In the genomic region with DNA sequence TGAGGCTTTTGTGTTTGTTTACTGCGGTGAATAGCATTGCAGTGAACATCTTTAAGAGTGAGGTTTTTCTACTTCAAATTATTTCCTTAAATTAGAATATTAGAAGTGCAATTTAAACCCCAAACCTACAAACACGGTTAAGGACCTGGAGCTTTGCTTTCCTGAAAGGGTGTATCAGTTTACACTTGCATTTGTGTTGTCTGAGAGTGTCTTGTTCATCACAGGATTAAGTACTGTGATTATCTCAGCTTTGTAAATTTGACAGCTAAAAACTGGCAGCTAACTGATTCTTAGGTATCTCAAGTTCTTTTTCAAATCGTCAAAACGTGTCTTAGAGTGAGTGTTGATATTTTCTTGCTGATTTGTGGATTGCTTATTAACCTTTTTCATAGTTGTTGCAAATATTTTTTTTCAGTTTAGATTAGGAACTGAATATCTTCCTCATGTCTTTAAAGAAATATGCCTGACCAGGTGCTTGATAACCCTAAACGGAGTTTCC, we compare ENCODE assay signal across 11 cellular contexts. TPM values are rescaled to one million over a fixed set of nuclear protein-coding genes. Genes with fewer than 3 reads are reported as not detected.
A peak's percentile ranks its signal among the peaks of the same experiment; 100 is the strongest.
DNase-seq lines count a peak whose midpoint lies in the region; ATAC-seq and TF ChIP-seq lines count a peak whose summit lies in the region.
"Had no signal": no experiment of that assay in that cellular context is flagged by ENCODE, and none has a peak within 500 bp of the region (broad histone marks: within the 10 kb centered on the region; RNA-seq: fewer than 3 reads in every experiment).

No MANE protein-coding gene starts in this region.

- peak; percentile 20 for DNase-seq in GM23248
- peak; percentile 85 for DNase-seq in NCI-H2029 treated with DMSO at 0.1 percent for 48 hours (lab: John Stamatoyannopoulos, UW)
- no peak for DNase-seq in coronary artery (ENCODE audit: low spot score)
- no peak for DNase-seq in gastrocnemius medialis
- DNase-seq in Caco-2, result no peak
- no peak for DNase-seq in CD14-positive monocyte (ENCODE audit: low spot score)
- DNase-seq: activated CD4-positive, alpha-beta T cell treated with anti-CD3 and anti-CD28 coated beads for 4 hours; activated naive CD8-positive, alpha-beta T cell treated with anti-CD3 and anti-CD28 coated beads for 36 hours; occipital lobe had no signal

- no peaks in the 10 kb centered on the region for H3K36me3 Mint-ChIP-seq in Caco-2 (ENCODE audit: insufficient read depth, unreplicated experiment)
- H3K36me3 Mint-ChIP-seq in CD14-positive monocyte, result peaks cover 0 to 4% of the 10 kb centered on the region in 2 donors
- H3K36me3 Mint-ChIP-seq: activated naive CD8-positive, alpha-beta T cell treated with anti-CD3 and anti-CD28 coated beads for 36 hours had no signal

- H3K36me3 ChIP-seq in GM23248 (ENCODE audit: low read depth) (no peaks in the 10 kb centered on the region), gastrocnemius medialis (no peaks in the 10 kb centered on the region), Caco-2 (ENCODE audit: control insufficient read depth, insufficient read depth, low read length) (no peaks in the 10 kb centered on the region)

- in situ Hi-C loops in GM23248 (cut with MboI), result no loop called here
- in situ Hi-C loops in gastrocnemius medialis (cut with MboI; ENCODE audit: low sequenced_read_pairs in 4 of 4), result no loop called here

- peaks cover 31% of the 10 kb centered on the region for H3K4me1 ChIP-seq in GM23248 (ENCODE audit: insufficient read depth)
- H3K4me1 ChIP-seq in gastrocnemius medialis, result peaks cover 52 to 53% of the 10 kb centered on the region in 2 donors
- no peaks in the 10 kb centered on the region for H3K4me1 ChIP-seq in Caco-2

- TF ChIP-seq CTCF in coronary artery (IDR thresholded peaks at IDR 0.05) (no peak), gastrocnemius medialis (IDR thresholded peaks at IDR 0.05 in 4 of 5, conservative IDR thresholded peaks at IDR 0.05 in 1 of 5) (no peak), Caco-2 (IDR thresholded peaks at IDR 0.05; ENCODE audit: insufficient read depth in 1 of 2, low read depth in 1 of 2, low read length in 1 of 2, severe bottlenecking in 1 of 2, unreplicated experiment in 1 of 2) (no peak), CD14-positive monocyte (IDR thresholded peaks at IDR 0.05) (no peak)

- POLR2A ChIA-PET in Caco-2 (lab: Charles Lee), result no interaction called here

- H3K9me2 ChIP-seq in GM23248 (ENCODE audit: insufficient read depth), result no peaks in the 10 kb centered on the region

- H3K9me3 Mint-ChIP-seq in Caco-2 (ENCODE audit: unreplicated experiment), result no peaks in the 10 kb centered on the region
- peaks cover 0 to 2% (median 0%) of the 10 kb centered on the region in 7 donors for H3K9me3 Mint-ChIP-seq in CD14-positive monocyte
- H3K9me3 Mint-ChIP-seq: activated naive CD8-positive, alpha-beta T cell treated with anti-CD3 and anti-CD28 coated beads for 36 hours had no signal

- H3K4me3 ChIP-seq in GM23248 (peak overlapping the region; percentile 47), coronary artery (no peak overlapping the region), gastrocnemius medialis (peak overlapping the region in 1 of 4 donors; percentile 10), Caco-2 (ENCODE audit: low read depth, low read length) (no peak overlapping the region)

- peak overlapping the region; percentile 82 for H3K9ac ChIP-seq in GM23248

- H3K27me3 Mint-ChIP-seq in Caco-2 (ENCODE audit: insufficient read depth, unreplicated experiment) (no peaks in the 10 kb centered on the region), CD14-positive monocyte (ENCODE audit: low read depth in 3 of 3) (peaks cover 2 to 9% (median 6%) of the 10 kb centered on the region in 3 donors)
- H3K27me3 Mint-ChIP-seq: activated naive CD8-positive, alpha-beta T cell treated with anti-CD3 and anti-CD28 coated beads for 36 hours had no signal

- H3K4me3 Mint-ChIP-seq in Caco-2 (ENCODE audit: unreplicated experiment) (no peak overlapping the region), CD14-positive monocyte (no peak overlapping the region)
- H3K4me3 Mint-ChIP-seq: activated naive CD8-positive, alpha-beta T cell treated with anti-CD3 and anti-CD28 coated beads for 36 hours had no signal

- H3K9me3 ChIP-seq in GM23248 (ENCODE audit: low read depth), result no peaks in the 10 kb centered on the region
- no peaks in the 10 kb centered on the region for H3K9me3 ChIP-seq in gastrocnemius medialis
- H3K9me3 ChIP-seq in Caco-2, result no peaks in the 10 kb centered on the region

- ATAC-seq in gastrocnemius medialis (no peak), HG02970 (IDR thresholded peaks at IDR 0.05; ENCODE audit: low FRiP score, unreplicated experiment) (no peak), HG03280 (IDR thresholded peaks at IDR 0.05; ENCODE audit: unreplicated experiment) (no peak)

- H3K27me3 ChIP-seq in GM23248 (replicated peaks; ENCODE audit: insufficient read depth) (no peaks in the 10 kb centered on the region), gastrocnemius medialis (no peaks in the 10 kb centered on the region), Caco-2 (replicated peaks; ENCODE audit: control insufficient read depth, insufficient read depth, low read length) (no peaks in the 10 kb centered on the region)

- H2AFZ ChIP-seq in GM23248, result peak overlapping the region; percentile 25

- H3K79me2 ChIP-seq in GM23248 (ENCODE audit: insufficient read depth), result peaks cover 15% of the 10 kb centered on the region

- no peak overlapping the region for H3K27ac Mint-ChIP-seq in Caco-2 (ENCODE audit: unreplicated experiment)
- no peak overlapping the region for H3K27ac Mint-ChIP-seq in CD14-positive monocyte
- H3K27ac Mint-ChIP-seq: activated naive CD8-positive, alpha-beta T cell treated with anti-CD3 and anti-CD28 coated beads for 36 hours had no signal

- peaks cover 12% of the 10 kb centered on the region for H3F3A ChIP-seq in GM23248 (ENCODE audit: insufficient read depth)

- intact Hi-C loops in gastrocnemius medialis (cut with DNase I; ENCODE audit: low total_unique reads), result loop anchor here (10.0 kb wide), 1 partner anchor 154 kb away; no protein-coding TSS in a partner anchor
- intact Hi-C loops in Caco-2 (cut with micrococcal nuclease; ENCODE audit: unreplicated experiment), result no loop called here
- intact Hi-C loops in CD14-positive monocyte (cut with micrococcal nuclease), result loop anchor here (5.0 to 10.0 kb wide), 2 partner anchors 37 to 64 kb away; no protein-coding TSS in a partner anchor

- no peaks in the 10 kb centered on the region for H4K20me1 ChIP-seq in GM23248 (ENCODE audit: insufficient read depth)

- H3K27ac ChIP-seq in GM23248, result peak overlapping the region; percentile 92
- peak overlapping the region; percentile 88 to 93 for H3K27ac ChIP-seq in coronary artery
- H3K27ac ChIP-seq in gastrocnemius medialis, result peak overlapping the region; percentile 66 to 78 (median 74)

- H3K4me1 Mint-ChIP-seq in Caco-2 (ENCODE audit: low read depth, unreplicated experiment) (no peaks in the 10 kb centered on the region), CD14-positive monocyte (peaks cover 30% of the 10 kb centered on the region)

- 22 to 23% methylated on average over 5 of the region's 5 CpGs for WGBS in GM23248 (ENCODE audit: low coverage in 1 of 2, low lambda C conversion rate in 2 of 2, missing lambda C conversion rate in 2 of 2), 2 experiments

- CTCF ChIA-PET in Caco-2 (lab: Charles Lee), result interaction anchor here (0.8 kb wide), 1 partner anchor 16 kb away, joined by 4 read pairs; no protein-coding TSS in a partner anchor

- TF ChIP-seq POLR2A in gastrocnemius medialis (IDR thresholded peaks at IDR 0.05), result no peak

- H3K4me2 ChIP-seq in GM23248 (ENCODE audit: unreplicated experiment), result peak overlapping the region; percentile 63

- no TSS peak for BruUV-seq in Caco-2 (replicated peaks; lab: Mats Ljungman, UMichigan)

RNA-seq across cellular contexts. Expression of a gene that starts 41.8 kb away (rescaled TPM):
- total RNA-seq in GM23248 (2014; rRNA removed; shearing (Covaris generic)), result 56.8 and 84.4 TPM in 2 replicates
- polyA plus RNA-seq in GM23248 (2016; fragmentation: Nextera tagmentation; extraction: Ambion mirVana), result 149 and 159 TPM in 2 replicates
- 10 to 100 TPM; 37.9 to 74.1 (median 54.0) TPM for total RNA-seq in gastrocnemius medialis
- 37.1 and 40.8 TPM in 2 replicates for total RNA-seq in Caco-2 (2022)
- 10 to 100 TPM; 67.3 to 98.3 TPM for polyA plus RNA-seq in CD14-positive monocyte

Comparison
In these comparisons a context has a peak if more than half of its experiments do, and no peak if none do; other contexts are left out.
1. DNase-seq: peak in GM23248 (single experiment) and NCI-H2029 treated with DMSO at 0.1 percent for 48 hours (single experiment); none in coronary artery (single experiment), gastrocnemius medialis (0 of 2), Caco-2 (0 of 2) and CD14-positive monocyte (single experiment).
2. Peak in every context shown above with its lines, with median percentiles within 50 percentile points of each other: H3K27ac ChIP-seq.